ENCODE assay signal across 8 cellular contexts in the genomic region with DNA sequence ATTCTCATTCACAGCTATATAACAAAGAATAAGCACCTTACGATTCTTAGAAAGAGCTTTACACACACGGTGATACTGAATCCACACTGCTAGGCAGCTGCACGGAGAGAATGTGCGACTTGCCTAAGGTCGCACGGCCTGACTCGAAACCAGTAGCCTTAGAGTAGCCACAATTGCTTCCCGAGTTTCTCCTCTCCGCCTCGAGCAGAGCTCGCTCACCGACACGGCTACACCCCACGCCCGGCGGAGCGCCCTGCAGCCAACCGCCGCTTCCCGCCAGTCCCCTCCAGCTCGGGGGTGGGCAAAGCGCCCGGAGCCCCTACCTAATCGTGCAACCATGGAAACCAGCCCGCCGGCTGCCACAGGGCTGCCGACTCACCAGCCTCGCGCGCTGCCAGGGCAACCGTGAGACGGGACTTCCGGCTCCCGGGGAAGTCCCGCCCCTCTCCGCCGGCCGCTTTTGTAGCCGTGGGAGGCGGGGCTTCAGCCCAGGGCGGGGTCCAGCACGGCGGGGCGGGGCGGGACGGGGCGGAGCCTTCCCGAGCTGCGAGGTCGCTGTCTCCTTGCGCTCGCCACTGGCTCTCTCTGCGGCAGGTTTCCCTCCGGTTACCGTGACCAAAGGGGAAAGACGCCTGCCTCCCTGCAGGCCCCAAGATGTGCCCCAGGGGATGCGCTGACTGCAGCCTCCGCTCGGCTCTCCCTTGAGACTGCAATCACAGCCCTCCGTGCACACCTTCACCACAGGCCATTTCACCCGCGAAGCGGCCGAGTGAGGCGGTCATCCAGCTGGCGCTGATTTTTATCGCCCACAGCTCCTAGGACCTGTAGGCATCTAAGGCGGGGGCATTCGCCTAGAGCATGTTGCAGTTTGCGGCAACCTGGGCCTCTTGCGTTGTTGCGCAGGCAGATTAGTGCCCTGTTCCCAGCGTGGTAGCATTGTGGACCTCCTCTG. TPM values are rescaled to one million over a fixed set of nuclear protein-coding genes. Genes with fewer than 3 reads are reported as not detected.
DNase-seq lines count a peak whose midpoint lies in the region; ATAC-seq lines count a peak whose summit lies in the region.

No MANE protein-coding gene starts in this region.

- H3K4me3 ChIP-seq in Jurkat, Clone E6-1 (ENCODE audit: low read length), result peak overlapping the region; percentile 89

- DNase-seq in COR-L47 (lab: John Stamatoyannopoulos, UW) (peak; percentile 98), OCI-M1 (lab: John Stamatoyannopoulos, UW) (peak; percentile 96), activated T-cell treated with anti-CD3 and anti-CD28 coated beads for 48 hours (ENCODE audit: low read depth) (peak; percentile 93), epithelial cell of prostate (ENCODE audit: low read depth, low spot score) (no peak), mucosa of gallbladder (ENCODE audit: low spot score) (peak; percentile 94)
- peak; percentile 91 for DNase-seq in Jurkat, Clone E6-1 (ENCODE audit: low read depth, low spot score)
- DNase-seq in stimulated activated CD8-positive, alpha-beta memory T cell treated with anti-CD3 and anti-CD28 coated beads, Interleukin-2, amount 100 ng/mL, for 48 hours (ENCODE audit: low read depth in 2 of 2), result peak; percentile 94 to 97

- peak; percentile 43 for ATAC-seq in GM21526 (IDR thresholded peaks at IDR 0.05; ENCODE audit: low FRiP score, unreplicated experiment)

- peak overlapping the region; percentile 57 for H3K27ac ChIP-seq in epithelial cell of prostate

RNA-seq across cellular contexts. Expression of a gene that starts 1.1 kb away (rescaled TPM):
- 62.5 TPM for polyA plus RNA-seq in Jurkat, Clone E6-1 (2012; ENCODE audit: insufficient read depth, insufficient read length)
- total RNA-seq in mucosa of gallbladder, result 108 TPM

RNA-seq across cellular contexts. Expression of a gene that starts 1.3 kb away (rescaled TPM):
- not detected for polyA plus RNA-seq in Jurkat, Clone E6-1 (2012; ENCODE audit: insufficient read depth, insufficient read length)
- 0.40 TPM for total RNA-seq in mucosa of gallbladder

RNA-seq across cellular contexts. Expression of a gene that starts 16.8 kb away (rescaled TPM):
- polyA plus RNA-seq in Jurkat, Clone E6-1 (2012; ENCODE audit: insufficient read depth, insufficient read length), result not detected
- 4.3 TPM for total RNA-seq in mucosa of gallbladder

RNA-seq across cellular contexts. Expression of a gene that starts 21.1 kb away (rescaled TPM):
- 43.2 TPM for polyA plus RNA-seq in Jurkat, Clone E6-1 (2012; ENCODE audit: insufficient read depth, insufficient read length)
- 51.9 TPM for total RNA-seq in mucosa of gallbladder

RNA-seq across cellular contexts. Expression of a gene that starts 22.1 kb away (rescaled TPM):
- polyA plus RNA-seq in Jurkat, Clone E6-1 (2012; ENCODE audit: insufficient read depth, insufficient read length), result 56.3 TPM
- total RNA-seq in mucosa of gallbladder, result 38.9 TPM
